Comparison of ENCODE assay signal across 1 cellular context in genomic region chr2:201357216-201357615, GRCh38.
TF ChIP-seq lines count a peak whose summit lies in the region.

A gene with protein sequence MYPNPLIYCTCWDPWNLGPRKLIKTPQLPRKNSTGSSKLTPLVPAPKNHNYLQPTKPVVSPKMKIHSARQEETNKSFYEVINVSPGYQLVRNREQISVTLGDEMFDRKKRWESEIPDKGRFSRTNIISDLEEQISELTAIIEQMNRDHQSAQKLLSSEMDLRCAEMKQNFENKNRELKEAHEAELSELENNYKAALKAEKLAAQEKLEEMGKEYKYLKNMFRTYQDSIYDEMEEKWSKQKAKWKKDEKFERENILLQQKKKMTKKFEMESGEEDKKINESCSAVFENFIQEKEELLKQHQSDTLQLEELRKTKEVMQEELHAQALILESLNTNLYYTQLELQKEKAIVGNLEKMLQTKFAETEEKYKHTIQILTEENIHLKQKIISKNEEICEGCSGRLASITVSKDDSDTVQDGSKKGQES (minus strand): TSS chr2:201357345. CDS start chr2:201351404, 5,941 bp downstream.

TF ChIP-seq in H1, 55 proteins besides CTCF, POLR2A, EP300 and RAD21:
- TF ChIP-seq BACH1 (IDR thresholded peaks at IDR 0.05; ENCODE audit: low read length), result no peak
- TF ChIP-seq KDM5A (IDR thresholded peaks at IDR 0.05; ENCODE audit: low read length), result no peak
- no peak for TF ChIP-seq EGR1 (IDR thresholded peaks at IDR 0.05; ENCODE audit: borderline replicate concordance, low read depth, low read length)
- no peak for TF ChIP-seq KDM4A (IDR thresholded peaks at IDR 0.05; ENCODE audit: low read depth, low read length, severe bottlenecking)
- TF ChIP-seq SIN3A (conservative IDR thresholded peaks at IDR 0.05 in 1 of 2, IDR thresholded peaks at IDR 0.05 in 1 of 2; ENCODE audit: low read depth in 1 of 2, low read length in 2 of 2), result no peak
- TF ChIP-seq ASH2L (IDR thresholded peaks at IDR 0.05; ENCODE audit: low read length), result peak; percentile 37
- TF ChIP-seq SAP30 (IDR thresholded peaks at IDR 0.05; ENCODE audit: insufficient read depth, insufficient replicate concordance, low read length), result no peak
- TF ChIP-seq MAFK (IDR thresholded peaks at IDR 0.05; ENCODE audit: low read depth, low read length), result no peak
- no peak for TF ChIP-seq BCL11A (IDR thresholded peaks at IDR 0.05; ENCODE audit: low read depth in 2 of 2, low read length in 2 of 2)
- no peak for TF ChIP-seq CREB1 (IDR thresholded peaks at IDR 0.05)
- 0 out of 2 replicates have a peak, but pooled peaks have one; percentile 75 for TF ChIP-seq SP1 (IDR thresholded peaks at IDR 0.05; ENCODE audit: low read depth, low read length)
- no peak for TF ChIP-seq MAX (IDR thresholded peaks at IDR 0.05)
- no peak for TF ChIP-seq POU5F1 (IDR thresholded peaks at IDR 0.05; ENCODE audit: low read depth, low read length)
TF ChIP-seq in H1: peak in this region for 2.
